17 cellular contexts compared by ENCODE assay signal in genomic region chr15:90774731-90775521, GRCh38. TPM values are rescaled to one million over a fixed set of nuclear protein-coding genes. Genes with fewer than 3 reads are reported as not detected.
DNase-seq lines count a peak whose midpoint lies in the region; ATAC-seq, FAIRE-seq and TF ChIP-seq lines count a peak whose summit lies in the region.
"Had no signal": no experiment of that assay in that cellular context is flagged by ENCODE, and none has a peak within 500 bp of the region (broad histone marks: within the 10 kb centered on the region; RNA-seq: fewer than 3 reads in every experiment).

No MANE protein-coding gene starts in this region.

- peaks cover 2% of the 10 kb centered on the region for H3K9me3 ChIP-seq in RWPE2 (ENCODE audit: severe bottlenecking)
- H3K9me3 ChIP-seq: spleen, transverse colon had no signal

- no peaks in the 10 kb centered on the region for H3K27me3 ChIP-seq in RWPE2 (ENCODE audit: insufficient read depth, poor library complexity, severe bottlenecking)
- H3K27me3 ChIP-seq: neural progenitor cell, spleen, transverse colon had no signal

- H3K36me3 Mint-ChIP-seq in T-helper 2 cell treated with Interferon-gamma antibody and Interleukin-4, amounts not matched to agents 5 μg/mL and 100 μg/mL, for 36 hours (ENCODE audit: low read depth), result peaks cover 54% of the 10 kb centered on the region

- no peak for FAIRE-seq in GM19239 (lab: Jason Lieb, UNC)
- FAIRE-seq: A204.1 had no signal

- no peaks in the 10 kb centered on the region for H3K27me3 Mint-ChIP-seq in T-helper 2 cell treated with Interferon-gamma antibody and Interleukin-4, amounts not matched to agents 5 μg/mL and 100 μg/mL, for 36 hours (ENCODE audit: low read depth)

- H3K4me1 ChIP-seq in RWPE2 (ENCODE audit: insufficient read depth, poor library complexity, severe bottlenecking), result peaks cover 16% of the 10 kb centered on the region
- H3K4me1 ChIP-seq: neural progenitor cell had no signal

- no peak overlapping the region for H3K4me3 ChIP-seq in RWPE2 (ENCODE audit: severe bottlenecking)
- H3K4me3 ChIP-seq: neural progenitor cell, spleen, transverse colon had no signal

- H3K36me3 ChIP-seq in RWPE2 (ENCODE audit: low read depth), result peaks cover 46% of the 10 kb centered on the region
- H3K36me3 ChIP-seq: transverse colon had no signal

- H3K27ac ChIP-seq in RWPE2 (ENCODE audit: poor library complexity, severe bottlenecking), result peak overlapping the region; percentile 20
- peak overlapping the region; percentile 41 for H3K27ac ChIP-seq in epithelial cell of prostate
- H3K27ac ChIP-seq: neural progenitor cell, spleen, transverse colon had no signal

- peak overlapping the region; percentile 7 for H3K27ac Mint-ChIP-seq in T-helper 2 cell treated with Interferon-gamma antibody and Interleukin-4, amounts not matched to agents 5 μg/mL and 100 μg/mL, for 36 hours
- H3K27ac Mint-ChIP-seq: neural progenitor cell had no signal

- H3K4me1 Mint-ChIP-seq in T-helper 2 cell treated with Interferon-gamma antibody and Interleukin-4, amounts not matched to agents 5 μg/mL and 100 μg/mL, for 36 hours (ENCODE audit: low read depth), result peaks cover 12% of the 10 kb centered on the region
- H3K4me1 Mint-ChIP-seq: neural progenitor cell had no signal

- peak; percentile 100 for ATAC-seq in RWPE2 (ENCODE audit: low read depth)

- no peak overlapping the region for H3K4me3 Mint-ChIP-seq in T-helper 2 cell treated with Interferon-gamma antibody and Interleukin-4, amounts not matched to agents 5 μg/mL and 100 μg/mL, for 36 hours
- H3K4me3 Mint-ChIP-seq: neural progenitor cell had no signal

- no peak for DNase-seq in T-helper 2 cell treated with Interferon-gamma antibody and Interleukin-4, amounts not matched to agents 5 μg/mL and 100 μg/mL, for 36 hours (ENCODE audit: low spot score)
- no peak for DNase-seq in T-helper 2 cell
- DNase-seq in RWPE2 (ENCODE audit: low spot score), result no peak
- peak; percentile 44 for DNase-seq in epithelial cell of prostate (ENCODE audit: low read depth, low spot score)
- peak; percentile 85 for DNase-seq in renal cortical epithelial cell (ENCODE audit: low read depth)
- no peak for DNase-seq in activated effector memory CD4-positive, alpha-beta T cell treated with anti-CD3 and anti-CD28 coated beads, Interleukin-2, amount 50 U/mL, for 16 hours
- DNase-seq in GM19239 (ENCODE audit: insufficient read length, low spot score), result no peak
- no peak for DNase-seq in GOT3 (lab: John Stamatoyannopoulos, UW)
- DNase-seq: activated CD4-positive, alpha-beta T cell treated with anti-CD3 and anti-CD28 coated beads for 1 hour; activated effector memory CD4-positive, alpha-beta T cell treated with Interleukin-2 at 50 U/mL for 16 hours; central memory CD4-positive, alpha-beta T cell; left cardiac atrium; NCI-H446; spleen; transverse colon had no signal

- no peaks in the 10 kb centered on the region for H3K9me3 Mint-ChIP-seq in T-helper 2 cell treated with Interferon-gamma antibody and Interleukin-4, amounts not matched to agents 5 μg/mL and 100 μg/mL, for 36 hours
- H3K9me3 Mint-ChIP-seq: neural progenitor cell had no signal

- no peak for TF ChIP-seq CTCF in RWPE2 (IDR thresholded peaks at IDR 0.05; ENCODE audit: poor library complexity, severe bottlenecking)

RNA-seq across cellular contexts. Expression of gene BLM, which starts 57.8 kb away (rescaled TPM):
- 0.89 and 4.3 TPM in 2 replicates for total RNA-seq in renal cortical epithelial cell

Comparison
In these comparisons a context has a peak if more than half of its experiments do, and no peak if none do; other contexts are left out.
1. DNase-seq: peak in epithelial cell of prostate (single experiment) and renal cortical epithelial cell (single experiment); none in T-helper 2 cell treated with Interferon-gamma antibody and Interleukin-4, amounts not matched to agents 5 μg/mL and 100 μg/mL, for 36 hours (single experiment), T-helper 2 cell (0 of 5), RWPE2 (single experiment), activated effector memory CD4-positive, alpha-beta T cell treated with anti-CD3 and anti-CD28 coated beads, Interleukin-2, amount 50 U/mL, for 16 hours (single experiment), GM19239 (single experiment) and GOT3 (single experiment).